Comparison of ENCODE assay signal across 9 cellular contexts in the genomic region with DNA sequence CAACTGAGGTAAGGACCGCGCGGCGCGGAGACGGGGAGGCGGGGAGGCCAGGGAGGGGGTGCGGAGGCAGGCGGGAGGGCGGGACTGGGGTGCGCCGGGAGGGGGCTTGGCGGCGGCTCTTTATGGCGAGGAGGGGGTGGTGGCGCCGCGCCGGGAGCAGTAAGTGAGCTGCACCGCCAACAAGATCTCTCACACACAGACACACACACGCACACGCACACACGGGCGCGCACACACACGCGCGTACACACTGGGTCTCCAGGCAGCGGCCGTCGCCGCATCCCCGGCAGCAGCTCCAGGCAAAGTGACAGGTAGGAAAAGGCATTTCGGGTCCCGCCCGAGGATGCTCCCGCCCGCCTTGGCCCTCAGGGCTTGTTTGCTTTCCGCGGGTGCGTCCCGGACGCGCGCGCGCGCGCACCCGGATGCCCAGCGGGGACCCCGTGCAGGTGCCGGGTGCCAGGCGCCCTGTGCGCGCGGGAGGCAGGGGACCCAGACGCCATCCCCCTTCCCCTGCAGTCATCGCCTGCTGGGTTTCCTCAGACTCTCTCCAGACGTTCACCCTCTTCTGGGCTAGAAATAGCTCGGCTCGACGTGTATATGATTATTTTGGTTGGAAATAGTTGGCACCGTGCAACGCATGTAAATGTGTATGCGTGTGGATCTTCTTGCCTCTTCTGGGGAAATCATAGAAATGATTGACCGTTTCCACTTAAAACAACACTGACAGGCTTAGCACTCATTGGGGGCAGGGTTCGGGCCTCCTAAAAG. TPM values are rescaled to one million over a fixed set of nuclear protein-coding genes. Genes with fewer than 3 reads are reported as not detected.
DNase-seq lines count a peak whose midpoint lies in the region; ATAC-seq and TF ChIP-seq lines count a peak whose summit lies in the region.
"Had no signal": no experiment of that assay in that cellular context is flagged by ENCODE, and none has a peak within 500 bp of the region (broad histone marks: within the 10 kb centered on the region; RNA-seq: fewer than 3 reads in every experiment).

A gene (plus strand): TSS at position 192 of the 768 bp plus-strand sequence. CDS start 238,728 bp downstream, outside the sequence.

- peaks cover 28% of the 10 kb centered on the region for H3K27me3 Mint-ChIP-seq in activated naive CD8-positive, alpha-beta T cell treated with anti-CD3 and anti-CD28 coated beads, Interleukin-2, amount 50 U/mL, for 24 hours
- peaks cover 2% of the 10 kb centered on the region for H3K27me3 Mint-ChIP-seq in progenitor cell of endocrine pancreas

- peaks cover 0 to 25% (median 0%) of the 10 kb centered on the region in 7 donors for H3K27me3 ChIP-seq in heart right ventricle

- peaks cover 1% of the 10 kb centered on the region for H3K36me3 Mint-ChIP-seq in activated naive CD8-positive, alpha-beta T cell treated with anti-CD3 and anti-CD28 coated beads, Interleukin-2, amount 50 U/mL, for 24 hours (ENCODE audit: low read depth)
- H3K36me3 Mint-ChIP-seq in progenitor cell of endocrine pancreas (ENCODE audit: insufficient read depth), result no peaks in the 10 kb centered on the region
- H3K36me3 Mint-ChIP-seq: IgD-negative memory B cell had no signal

- peak within 1 kb of the TSS; percentile 80 to 99 (median 94) for H3K27ac ChIP-seq in heart right ventricle

- H3K4me1 ChIP-seq in heart right ventricle, result peaks cover 2 to 55% (median 39%) of the 10 kb centered on the region in 9 donors

- 1% methylated on average over 62 to 68 of the region's 68 CpGs for WGBS in heart right ventricle, 2 donors

- intact Hi-C loops in heart right ventricle (cut with DNase I), result loop anchor here in 5 of 10 donors (5.0 to 10.0 kb wide), 7 partner anchors 134 to 288 kb away; no protein-coding TSS in a partner anchor

- no peak within 1 kb of the TSS for H3K27ac Mint-ChIP-seq in activated naive CD8-positive, alpha-beta T cell treated with anti-CD3 and anti-CD28 coated beads, Interleukin-2, amount 50 U/mL, for 24 hours
- peak within 1 kb of the TSS; percentile 96 for H3K27ac Mint-ChIP-seq in progenitor cell of endocrine pancreas
- H3K27ac Mint-ChIP-seq: IgD-negative memory B cell had no signal

- H3K36me3 ChIP-seq in heart right ventricle, result no peaks in the 10 kb centered on the region

- peak within 1 kb of the TSS; percentile 69 for H3K4me3 Mint-ChIP-seq in activated naive CD8-positive, alpha-beta T cell treated with anti-CD3 and anti-CD28 coated beads, Interleukin-2, amount 50 U/mL, for 24 hours
- H3K4me3 Mint-ChIP-seq in progenitor cell of endocrine pancreas (ENCODE audit: low read depth), result peak within 1 kb of the TSS; percentile 87

- H3K4me1 Mint-ChIP-seq in activated naive CD8-positive, alpha-beta T cell treated with anti-CD3 and anti-CD28 coated beads, Interleukin-2, amount 50 U/mL, for 24 hours, result peaks cover 3% of the 10 kb centered on the region
- H3K4me1 Mint-ChIP-seq in progenitor cell of endocrine pancreas (ENCODE audit: low read depth), result peaks cover 11% of the 10 kb centered on the region

- ATAC-seq in activated naive CD8-positive, alpha-beta T cell treated with anti-CD3 and anti-CD28 coated beads, Interleukin-2, amount 50 U/mL, for 24 hours, result no peak
- ATAC-seq in heart right ventricle (peak; percentile 18 to 69 (median 48)), HG02852 (IDR thresholded peaks at IDR 0.05; ENCODE audit: unreplicated experiment) (no peak), HG02571 (IDR thresholded peaks at IDR 0.05; ENCODE audit: unreplicated experiment) (no peak)

- TF ChIP-seq CTCF in heart right ventricle (IDR thresholded peaks at IDR 0.05) (no peak), progenitor cell of endocrine pancreas (IDR thresholded peaks at IDR 0.05; ENCODE audit: unreplicated experiment) (no peak)

- H3K9me3 Mint-ChIP-seq in activated naive CD8-positive, alpha-beta T cell treated with anti-CD3 and anti-CD28 coated beads, Interleukin-2, amount 50 U/mL, for 24 hours, result peaks cover 4% of the 10 kb centered on the region
- H3K9me3 Mint-ChIP-seq in progenitor cell of endocrine pancreas (ENCODE audit: low read depth), result no peaks in the 10 kb centered on the region

- no peaks in the 10 kb centered on the region for H3K9me3 ChIP-seq in heart right ventricle

- DNase-seq in DMS 273 (lab: John Stamatoyannopoulos, UW; ENCODE audit: unreplicated experiment) (peak; percentile 87), NCI-H187 (lab: John Stamatoyannopoulos, UW) (peak; percentile 47 to 64), heart right ventricle (peak; percentile 51 to 52), progenitor cell of endocrine pancreas (ENCODE audit: low spot score, unreplicated experiment) (peak; percentile 47), foreskin melanocyte (no peak)
- no peak for DNase-seq in activated naive CD8-positive, alpha-beta T cell treated with anti-CD3 and anti-CD28 coated beads, Interleukin-2, amount 50 U/mL, for 24 hours

- H3K4me3 ChIP-seq in heart right ventricle, result peak within 1 kb of the TSS; percentile 70 to 97 (median 91)

RNA-seq across cellular contexts. Expression of the gene that starts here (rescaled TPM):
- total RNA-seq in heart right ventricle, result 10 to 100 TPM; 16.2 to 33.3 (median 29.4) TPM
- 10 to 100 TPM in 1 of 2 donors, 1 to 10 TPM in 1; 3.6 to 14.3 TPM for polyA plus RNA-seq in heart right ventricle
- 13.1 and 17.2 TPM in 2 replicates for total RNA-seq in progenitor cell of endocrine pancreas
- polyA plus RNA-seq: IgD-negative memory B cell had no signal

Comparison
In these comparisons a context has a peak if more than half of its experiments do, and no peak if none do; other contexts are left out.
1. DNase-seq: peak in DMS 273 (single experiment), NCI-H187 (2 of 2), heart right ventricle (2 of 2) and progenitor cell of endocrine pancreas (single experiment); none in activated naive CD8-positive, alpha-beta T cell treated with anti-CD3 and anti-CD28 coated beads, Interleukin-2, amount 50 U/mL, for 24 hours (single experiment) and foreskin melanocyte (single experiment).
2. ATAC-seq: peak in heart right ventricle (8 of 8); none in activated naive CD8-positive, alpha-beta T cell treated with anti-CD3 and anti-CD28 coated beads, Interleukin-2, amount 50 U/mL, for 24 hours (single experiment), HG02852 (single experiment) and HG02571 (single experiment).